Comparison of ENCODE assay signal across 8 cellular contexts in genomic region chr4:7802093-7802726, GRCh38.
A peak's percentile ranks its signal among the peaks of the same experiment; 100 is the strongest.
DNase-seq lines count a peak whose midpoint lies in the region; ATAC-seq and TF ChIP-seq lines count a peak whose summit lies in the region.

No MANE protein-coding gene starts in this region.

- H3K79me2 ChIP-seq in neural progenitor cell (ENCODE audit: low read depth): no peaks in the 10 kb centered on the region

- peak; percentile 90 for ATAC-seq in GM21390 (IDR thresholded peaks at IDR 0.05; ENCODE audit: unreplicated experiment)

- H2AFZ ChIP-seq in neural progenitor cell (replicated peaks): no peak overlapping the region

- H3K36me3 Mint-ChIP-seq in neural progenitor cell: peaks cover 20% of the 10 kb centered on the region

- H3K9me3 ChIP-seq in neural progenitor cell (ENCODE audit: low read depth): no peaks in the 10 kb centered on the region

- TF ChIP-seq CTCF in neural progenitor cell (IDR thresholded peaks at IDR 0.05): peak; percentile 92

- H3K27ac ChIP-seq in neural progenitor cell: no peak overlapping the region

- no peak overlapping the region for H3K4me2 ChIP-seq in neural progenitor cell

- no peaks in the 10 kb centered on the region for H3K36me3 ChIP-seq in neural progenitor cell

- peaks cover 19% of the 10 kb centered on the region for H3K4me1 ChIP-seq in neural progenitor cell

- H3K27me3 Mint-ChIP-seq in neural progenitor cell (ENCODE audit: insufficient read depth, low read depth): peaks cover 3% of the 10 kb centered on the region

- DNase-seq in DMS153 treated with DMSO at 0.1 percent for 48 hours (lab: John Stamatoyannopoulos, UW; ENCODE audit: unreplicated experiment) (peak; percentile 8), HuH-7 (ENCODE audit: low spot score) (peak; percentile 75), RPMI7951 (ENCODE audit: low read depth) (peak; percentile 65), activated T-helper 1 cell treated with Interleukin-2 at 50 U/mL for 16 hours (ENCODE audit: low read depth) (peak; percentile 57), fibroblast of peridontal ligament (ENCODE audit: extremely low read depth) (peak; percentile 87), neural progenitor cell (ENCODE audit: low spot score) (peak; percentile 84), superior temporal gyrus (ENCODE audit: extremely low spot score) (peak; percentile 94)

- H3K4me1 Mint-ChIP-seq in neural progenitor cell: peaks cover 52% of the 10 kb centered on the region

- no peak overlapping the region for H3K4me3 Mint-ChIP-seq in neural progenitor cell

- no peaks in the 10 kb centered on the region for H3K27me3 ChIP-seq in neural progenitor cell

- peaks cover 24% of the 10 kb centered on the region for H3F3A ChIP-seq in neural progenitor cell (ENCODE audit: low read depth)

- no peaks in the 10 kb centered on the region for H3K9me3 Mint-ChIP-seq in neural progenitor cell

- no peak overlapping the region for H3K27ac Mint-ChIP-seq in neural progenitor cell

- H3K9ac ChIP-seq in neural progenitor cell: no peak overlapping the region

- no peak overlapping the region for H3K4me3 ChIP-seq in neural progenitor cell

- peaks cover 17% of the 10 kb centered on the region for H4K20me1 ChIP-seq in neural progenitor cell (ENCODE audit: low read depth)

Comparison
In these comparisons a context has a peak if more than half of its experiments do, and no peak if none do; other contexts are left out.
1. DNase-seq: peak in every context shown above with its lines; median percentile 94 in superior temporal gyrus; 87 in fibroblast of peridontal ligament; 84 in neural progenitor cell; 75 in HuH-7; 65 in RPMI7951; 57 in activated T-helper 1 cell treated with Interleukin-2 at 50 U/mL for 16 hours; 8 in DMS153 treated with DMSO at 0.1 percent for 48 hours.